Comparison of ENCODE assay signal across 8 cellular contexts in genomic region chr12:116533343-116534248, GRCh38. TPM values are rescaled to one million over a fixed set of nuclear protein-coding genes. Genes with fewer than 3 reads are reported as not detected.
DNase-seq lines count a peak whose midpoint lies in the region; TF ChIP-seq lines count a peak whose summit lies in the region.

No MANE protein-coding gene starts in this region.

- peaks cover 3 to 16% of the 10 kb centered on the region in 2 donors for H3K4me1 ChIP-seq in ascending aorta
- peaks cover 20% of the 10 kb centered on the region for H3K4me1 ChIP-seq in hepatocyte (ENCODE audit: insufficient read depth)
- H3K4me1 ChIP-seq in vagina: peaks cover 35% of the 10 kb centered on the region

- no peaks in the 10 kb centered on the region for H3K9me2 ChIP-seq in hepatocyte (replicated peaks; ENCODE audit: insufficient read depth)

- 3% methylated on average over 24 of the region's 32 CpGs for WGBS in hepatocyte (ENCODE audit: low lambda C conversion rate, missing lambda C conversion rate)

- H3K4me2 ChIP-seq in hepatocyte: peak overlapping the region; percentile 90

- H3K27ac ChIP-seq in ascending aorta: peak overlapping the region; percentile 62 to 67
- H3K27ac ChIP-seq in hepatocyte: peak overlapping the region; percentile 79
- peak overlapping the region; percentile 71 for H3K27ac ChIP-seq in vagina

- TF ChIP-seq CTCF in ascending aorta (IDR thresholded peaks at IDR 0.05) (no peak), hepatocyte (IDR thresholded peaks at IDR 0.05; ENCODE audit: poor library complexity) (no peak), vagina (IDR thresholded peaks at IDR 0.05) (no peak)

- H3K4me3 ChIP-seq in H7 (ENCODE audit: insufficient read depth, low read depth, low read length): peak overlapping the region; percentile 76
- H3K4me3 ChIP-seq in ascending aorta: peak overlapping the region; percentile 61 to 84
- peak overlapping the region; percentile 44 for H3K4me3 ChIP-seq in hepatocyte
- H3K4me3 ChIP-seq in vagina: peak overlapping the region; percentile 54 to 59

- TF ChIP-seq POLR2A in vagina (IDR thresholded peaks at IDR 0.05): peak in 1 of 2 donors; percentile 26

- no peaks in the 10 kb centered on the region for H3K79me2 ChIP-seq in hepatocyte

- H2AFZ ChIP-seq in hepatocyte: peak overlapping the region; percentile 63

- no peaks in the 10 kb centered on the region for H4K20me1 ChIP-seq in hepatocyte (ENCODE audit: insufficient read depth, poor library complexity, severe bottlenecking)

- H3K27me3 ChIP-seq in H7 (ENCODE audit: control insufficient read depth, insufficient read depth, low read length) (no peaks in the 10 kb centered on the region), ascending aorta (no peaks in the 10 kb centered on the region), hepatocyte (no peaks in the 10 kb centered on the region), vagina (no peaks in the 10 kb centered on the region)

- intact Hi-C loops in ascending aorta (cut with DNase I) (loop anchor here (2.0 kb wide), 3 partner anchors 65 to 257 kb away; partner anchors contain the start of gene MED13L), vagina (cut with DNase I) (no loop called here)

- H3K9me3 ChIP-seq in ascending aorta: no peaks in the 10 kb centered on the region
- H3K9me3 ChIP-seq in hepatocyte (ENCODE audit: low read depth): no peaks in the 10 kb centered on the region
- H3K9me3 ChIP-seq in vagina: no peaks in the 10 kb centered on the region

- DNase-seq in DMS53 treated with DMSO at 0.1 percent for 48 hours (lab: John Stamatoyannopoulos, UW; ENCODE audit: unreplicated experiment) (peak; percentile 87), H7 (peak; percentile 97), NCI-H1436 (lab: John Stamatoyannopoulos, UW) (peak; percentile 72), T-helper 22 cell (ENCODE audit: low read depth) (peak; percentile 32), ascending aorta (ENCODE audit: low spot score in 2 of 2) (peak; percentile 30 to 85), hepatocyte (ENCODE audit: low spot score) (peak; percentile 90), renal cortical epithelial cell (ENCODE audit: low read depth) (peak; percentile 77), vagina (ENCODE audit: extremely low spot score in 2 of 2) (no peak)

- H3K36me3 ChIP-seq in H7 (replicated peaks; ENCODE audit: control insufficient read depth, insufficient read depth, low read length): no peaks in the 10 kb centered on the region
- no peaks in the 10 kb centered on the region for H3K36me3 ChIP-seq in ascending aorta
- no peaks in the 10 kb centered on the region for H3K36me3 ChIP-seq in hepatocyte (replicated peaks; ENCODE audit: insufficient read depth, low read depth)
- no peaks in the 10 kb centered on the region for H3K36me3 ChIP-seq in vagina

RNA-seq across cellular contexts. Expression of gene MAP1LC3B2, which starts 25.6 kb away (rescaled TPM):
- 2.8 TPM in 1 of 2 replicates, not detected in the other for total RNA-seq in H7 (2014; rRNA removed; shearing (Covaris generic))
- total RNA-seq in ascending aorta (not detected), hepatocyte (0.60 TPM in 1 of 2 replicates, not detected in the other), renal cortical epithelial cell (0.35 and 1.6 TPM in 2 replicates), vagina (not detected)
- polyA plus RNA-seq in hepatocyte: 3.3 and 5.3 TPM in 2 replicates

Comparison
In these comparisons a context has a peak if more than half of its experiments do, and no peak if none do; other contexts are left out.
1. DNase-seq: peak in DMS53 treated with DMSO at 0.1 percent for 48 hours (single experiment), H7 (single experiment), NCI-H1436 (single experiment), T-helper 22 cell (single experiment), ascending aorta (2 of 2), hepatocyte (single experiment) and renal cortical epithelial cell (single experiment); none in vagina (0 of 2).
2. Peak in every context shown above with its lines, with median percentiles within 50 percentile points of each other: H3K4me3 ChIP-seq and H3K27ac ChIP-seq.